In the genomic region with DNA sequence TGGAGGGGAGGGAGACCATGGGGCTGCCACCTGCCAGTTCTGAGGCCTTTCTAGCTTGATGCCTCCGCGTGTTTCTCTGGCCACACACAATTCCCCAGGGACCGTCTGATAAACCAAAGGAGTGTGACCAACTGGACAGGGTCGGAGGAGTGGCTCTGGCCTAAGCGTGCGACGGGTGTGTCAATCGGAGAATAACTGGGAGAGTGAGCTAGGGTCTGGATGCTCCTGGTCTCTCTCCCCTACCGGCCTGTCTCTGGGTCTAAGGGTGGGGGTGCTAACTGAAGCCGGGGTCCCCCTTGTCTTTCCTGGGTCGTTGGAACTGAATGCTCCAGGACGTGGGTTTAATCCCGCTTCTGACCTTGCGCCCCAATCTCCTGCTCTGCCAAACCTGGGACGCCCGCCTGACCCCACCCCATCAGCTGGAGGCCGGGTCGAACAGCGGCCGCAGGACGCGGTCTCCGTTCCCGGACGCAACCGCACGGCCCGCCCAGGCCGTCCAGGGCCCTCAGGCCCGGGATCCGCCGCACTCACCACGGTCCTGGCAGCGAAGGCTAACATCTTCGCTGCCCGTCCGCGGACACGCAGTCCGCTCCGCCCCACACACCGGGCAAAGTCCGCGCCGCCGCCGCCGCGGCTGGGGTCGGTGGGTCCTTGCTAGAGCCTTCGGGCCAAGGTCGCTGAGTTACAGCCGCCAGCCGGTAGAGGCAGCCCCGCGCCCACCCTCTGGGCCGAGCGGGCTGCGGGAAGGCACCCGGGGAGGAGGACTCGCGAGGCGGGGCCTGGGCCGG, we compare ENCODE assay signal across 8 cellular contexts. TPM values are rescaled to one million over a fixed set of nuclear protein-coding genes. Genes with fewer than 3 reads are reported as not detected.
DNase-seq lines count a peak whose midpoint lies in the region; ATAC-seq and TF ChIP-seq lines count a peak whose summit lies in the region.

No MANE protein-coding gene starts in this region.

- H3K27ac ChIP-seq in DND-41 (ENCODE audit: low read length), result no peak overlapping the region
- H3K27ac ChIP-seq in Peyer's patch, result peak overlapping the region; percentile 91 to 99 (median 94)
- no peak overlapping the region for H3K27ac ChIP-seq in ectodermal cell (ENCODE audit: insufficient read depth, low read depth, low read length, poor library complexity, severe bottlenecking)
- H3K27ac ChIP-seq in vagina, result peak overlapping the region; percentile 91

- intact Hi-C loops in vagina (cut with DNase I), result no loop called here

- H2AFZ ChIP-seq in DND-41 (ENCODE audit: low read depth, low read length), result no peak overlapping the region

- H3K27me3 ChIP-seq in DND-41 (ENCODE audit: insufficient read depth, low read length, poor library complexity), result no peaks in the 10 kb centered on the region
- peaks cover 12% of the 10 kb centered on the region for H3K27me3 ChIP-seq in H7 (ENCODE audit: control insufficient read depth, insufficient read depth, low read length)
- H3K27me3 ChIP-seq in Peyer's patch, result no peaks in the 10 kb centered on the region
- peaks cover 21% of the 10 kb centered on the region for H3K27me3 ChIP-seq in ectodermal cell (ENCODE audit: control insufficient read depth, insufficient read depth, low read length, poor library complexity, severe bottlenecking)
- H3K27me3 ChIP-seq in mononuclear cell (ENCODE audit: insufficient read depth, low read length), result no peaks in the 10 kb centered on the region
- no peaks in the 10 kb centered on the region for H3K27me3 ChIP-seq in vagina

- peaks cover 32% of the 10 kb centered on the region for H3K4me1 ChIP-seq in DND-41 (ENCODE audit: insufficient read depth, low read length)
- H3K4me1 ChIP-seq in Peyer's patch, result peaks cover 0 to 46% (median 9%) of the 10 kb centered on the region in 4 donors
- no peaks in the 10 kb centered on the region for H3K4me1 ChIP-seq in ectodermal cell (ENCODE audit: control insufficient read depth, insufficient read depth, low read length)
- peaks cover 47% of the 10 kb centered on the region for H3K4me1 ChIP-seq in mononuclear cell (ENCODE audit: insufficient read depth, low read length)
- H3K4me1 ChIP-seq in vagina, result peaks cover 41% of the 10 kb centered on the region

- H4K20me1 ChIP-seq in DND-41 (ENCODE audit: insufficient read depth, low read length), result no peaks in the 10 kb centered on the region

- peak overlapping the region; percentile 33 for H3K4me2 ChIP-seq in DND-41 (ENCODE audit: insufficient read depth, low read length)

- TF ChIP-seq CTCF in DND-41 (IDR thresholded peaks at IDR 0.05; ENCODE audit: borderline replicate concordance, extremely low read depth, low read length, poor library complexity, severe bottlenecking), result no peak
- peak in 2 of 6 experiments; percentile 11 to 12 for TF ChIP-seq CTCF in Peyer's patch (IDR thresholded peaks at IDR 0.05)
- TF ChIP-seq CTCF in vagina (IDR thresholded peaks at IDR 0.05), result no peak

- H3K4me3 ChIP-seq in DND-41 (ENCODE audit: low read depth in 1 of 2, low read length in 2 of 2) (no peak overlapping the region), H7 (ENCODE audit: insufficient read depth, low read depth, low read length) (peak overlapping the region; percentile 83), Peyer's patch (peak overlapping the region; percentile 70 to 99 (median 90)), ectodermal cell (ENCODE audit: insufficient read depth, low read depth, low read length) (peak overlapping the region; percentile 77), mononuclear cell (ENCODE audit: low read length) (peak overlapping the region; percentile 70), vagina (peak overlapping the region; percentile 74 to 100)

- peaks cover 43% of the 10 kb centered on the region for H3K79me2 ChIP-seq in DND-41 (ENCODE audit: insufficient read depth, low read length)

- H3K9me3 ChIP-seq in DND-41 (ENCODE audit: insufficient read depth, low read length, severe bottlenecking), result no peaks in the 10 kb centered on the region
- H3K9me3 ChIP-seq in Peyer's patch, result no peaks in the 10 kb centered on the region
- no peaks in the 10 kb centered on the region for H3K9me3 ChIP-seq in ectodermal cell (ENCODE audit: control insufficient read depth, low read length)
- no peaks in the 10 kb centered on the region for H3K9me3 ChIP-seq in mononuclear cell (ENCODE audit: low read depth, low read length)
- H3K9me3 ChIP-seq in vagina, result no peaks in the 10 kb centered on the region

- no peak for ATAC-seq in DND-41 (ENCODE audit: insufficient read depth, low read depth)
- no peak for ATAC-seq in HG02973 (IDR thresholded peaks at IDR 0.05; ENCODE audit: unreplicated experiment)

- 6% methylated on average over 64 of the region's 64 CpGs for WGBS in ectodermal cell, 2 experiments

- H3K36me3 ChIP-seq in DND-41 (ENCODE audit: insufficient read depth, low read length), result no peaks in the 10 kb centered on the region; the same call in 1 of the 2 replicates
- H3K36me3 ChIP-seq in H7 (replicated peaks; ENCODE audit: control insufficient read depth, insufficient read depth, low read length), result no peaks in the 10 kb centered on the region
- peaks cover 0 to 24% (median 0%) of the 10 kb centered on the region in 3 donors for H3K36me3 ChIP-seq in Peyer's patch
- no peaks in the 10 kb centered on the region for H3K36me3 ChIP-seq in ectodermal cell (ENCODE audit: control insufficient read depth, insufficient read depth, low read length)
- H3K36me3 ChIP-seq in vagina, result peaks cover 0 to 6% of the 10 kb centered on the region in 2 donors

- DNase-seq in DND-41 (no peak), H7 (peak; percentile 86), Peyer's patch (peak in 1 of 3 donors; percentile 60), vagina (ENCODE audit: extremely low spot score in 2 of 2) (no peak), NCI-H2107 (lab: John Stamatoyannopoulos, UW) (no peak)

- H3K9ac ChIP-seq in DND-41 (ENCODE audit: low read depth, low read length), result no peak overlapping the region

- peak; percentile 32 to 60 for TF ChIP-seq POLR2A in Peyer's patch (IDR thresholded peaks at IDR 0.05)
- no peak for TF ChIP-seq POLR2A in vagina (IDR thresholded peaks at IDR 0.05)

RNA-seq across cellular contexts. Expression of a gene that starts 0.4 kb away (rescaled TPM):
- 13.6 and 14.9 TPM in 2 replicates for total RNA-seq in H7 (2014; rRNA removed; shearing (Covaris generic))
- total RNA-seq in Peyer's patch (100 to 1,000 TPM in 3 of 4 donors, 10 to 100 TPM in 1; 50.3 to 220 (median 146) TPM), mononuclear cell (11.6 TPM), vagina (59.9 TPM)
- 17.3 TPM for polyA plus RNA-seq in ectodermal cell (2013, experiment 1 of 4)
- 14.2 TPM for polyA plus RNA-seq in ectodermal cell (2013, experiment 2 of 4)
- 17.3 TPM for polyA plus RNA-seq in ectodermal cell (2013, experiment 3 of 4)
- polyA plus RNA-seq in ectodermal cell (2013, experiment 4 of 4), result 17.7 TPM

RNA-seq across cellular contexts. Expression of a gene that starts 1.1 kb away (rescaled TPM):
- total RNA-seq in H7 (2014; rRNA removed; shearing (Covaris generic)), result 160 and 166 TPM in 2 replicates
- total RNA-seq in Peyer's patch (10 to 100 TPM; 48.7 to 65.7 (median 51.9) TPM), mononuclear cell (20.0 TPM), vagina (46.2 TPM)
- 169 TPM for polyA plus RNA-seq in ectodermal cell (2013, experiment 1 of 4)
- polyA plus RNA-seq in ectodermal cell (2013, experiment 2 of 4), result 180 TPM
- 125 TPM for polyA plus RNA-seq in ectodermal cell (2013, experiment 3 of 4)
- 143 TPM for polyA plus RNA-seq in ectodermal cell (2013, experiment 4 of 4)

RNA-seq across cellular contexts. Expression of a gene that starts 29.2 kb away (rescaled TPM):
- 41.3 and 42.5 TPM in 2 replicates for total RNA-seq in H7 (2014; rRNA removed; shearing (Covaris generic))
- total RNA-seq in Peyer's patch, result 10 to 100 TPM in 3 of 4 donors, not detected in 1; 37.6 to 53.9 (median 46.1) TPM
- polyA plus RNA-seq in ectodermal cell (2013, experiment 1 of 4), result 45.3 TPM
- 41.0 TPM for polyA plus RNA-seq in ectodermal cell (2013, experiment 2 of 4)
- 24.9 TPM for polyA plus RNA-seq in ectodermal cell (2013, experiment 3 of 4)
- 30.0 TPM for polyA plus RNA-seq in ectodermal cell (2013, experiment 4 of 4)
- total RNA-seq in mononuclear cell, result 1.9 TPM
- total RNA-seq in vagina, result 3.2 TPM

Comparison
In these comparisons a context has a peak if more than half of its experiments do, and no peak if none do; other contexts are left out.
1. H3K27ac ChIP-seq: peak in Peyer's patch (4 of 4) and vagina (single experiment); none in DND-41 (single experiment) and ectodermal cell (single experiment).
2. H3K4me3 ChIP-seq: peak in H7 (single experiment), Peyer's patch (4 of 4), ectodermal cell (single experiment), mononuclear cell (single experiment) and vagina (2 of 2); none in DND-41 (0 of 2).
3. POLR2A ChIP-seq: peak in Peyer's patch (2 of 2); none in vagina (0 of 2).